In the genomic region with DNA sequence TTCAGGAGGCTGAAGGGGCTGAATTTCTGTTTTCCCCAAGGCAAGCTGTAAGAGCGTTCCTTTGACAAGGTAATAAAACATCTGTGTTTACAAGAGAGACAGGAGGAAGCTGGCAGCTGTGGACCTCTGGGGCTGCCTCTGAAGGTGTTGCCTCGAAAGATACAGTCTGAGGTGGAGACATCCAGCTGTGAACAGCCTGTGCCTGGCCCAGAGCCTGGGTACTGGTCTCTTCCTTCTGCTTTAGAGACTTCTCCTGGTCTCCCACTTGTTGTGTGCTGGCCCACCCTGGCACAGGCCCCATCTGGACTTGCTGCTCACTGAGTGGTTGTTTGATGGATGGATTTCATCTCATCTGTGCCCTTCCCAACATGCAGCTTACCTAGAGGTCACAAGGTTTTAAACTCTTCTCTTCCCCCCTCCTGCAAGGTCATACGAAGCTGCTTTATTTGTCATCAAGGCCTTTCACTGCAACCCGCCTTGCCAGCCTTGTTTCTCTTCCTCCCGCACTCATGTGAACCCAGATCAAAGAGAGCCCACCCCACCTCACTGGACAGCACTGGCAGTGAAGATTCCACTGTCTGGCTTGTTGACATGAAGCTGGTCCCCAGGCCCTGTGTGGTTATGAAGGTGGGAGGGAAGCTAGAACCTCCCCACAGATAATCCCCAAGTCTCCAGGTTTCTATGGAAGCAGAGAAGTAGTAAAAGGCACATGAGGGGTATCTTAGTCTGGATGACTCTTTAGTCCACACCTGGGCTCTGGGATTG, we compare ENCODE assay signal across 18 cellular contexts.
"Had no signal": no experiment of that assay in that cellular context is flagged by ENCODE, and none has a peak within 500 bp of the region (broad histone marks: within the 10 kb centered on the region; RNA-seq: fewer than 3 reads in every experiment).

No MANE protein-coding gene starts in this region.

- H3K4me1 ChIP-seq: gastrocnemius medialis had no signal

- FAIRE-seq: keratinocyte had no signal

- DNase-seq: activated CD4-positive, alpha-beta T cell treated with anti-CD3 and anti-CD28 coated beads, Interleukin-2, amount 10 ng/mL, durations not matched to agents 24 days and 14 days; activated CD8-positive, alpha-beta T cell treated with anti-CD3 and anti-CD28 coated beads for 36 hours; activated naive CD4-positive, alpha-beta T cell treated with anti-CD3 and anti-CD28 coated beads for 36 hours; activated T-cell treated with anti-CD3 and anti-CD28 coated beads, Interleukin-2, amount 50 U/mL, for 1 hour; cerebellar nuclear complex; effector CD8-positive, alpha-beta T cell; gastrocnemius medialis; left ventricle myocardium superior; nucleus accumbens; posterior cingulate gyrus; stimulated activated CD4-positive, alpha-beta T cell treated with anti-CD3 and anti-CD28 coated beads, Interleukin-12 subunit alpha, Interleukin-12 subunit beta, amount 100 ng/mL, for 4 hours; stimulated activated CD4-positive, alpha-beta T cell treated with anti-CD3 and anti-CD28 coated beads, Interleukin-1b, Interleukin-23, amount 100 ng/mL, for 48 hours; stimulated activated CD8-positive, alpha-beta memory T cell treated with anti-CD3 and anti-CD28 coated beads, Interleukin-4, amount 100 ng/mL, for 48 hours; stimulated activated naive CD4-positive, alpha-beta T cell treated with Interleukin-2 at 50 U/mL for 16 hours had no signal

- H3K27me3 ChIP-seq: gastrocnemius medialis had no signal

- H3K9me3 ChIP-seq: gastrocnemius medialis had no signal

- H3K27ac ChIP-seq: gastrocnemius medialis had no signal

- H3K4me3 ChIP-seq: gastrocnemius medialis had no signal

- H3K36me3 ChIP-seq: gastrocnemius medialis had no signal

- ATAC-seq: activated CD8-positive, alpha-beta T cell treated with anti-CD3 and anti-CD28 coated beads for 36 hours; activated T-helper 17 cell treated with anti-CD3 and anti-CD28 coated beads, Interleukin-2, amount 50 U/mL, for 72 hours; esophagus mucosa; gastrocnemius medialis; left ventricle myocardium superior; natural killer cell treated with Interleukin-12 subunit alpha and Interleukin-12 subunit beta and Interleukin-15 and Interleukin-18, amount 100 ng/mL, for 72 hours had no signal
